ENCODE assay signal across 17 cellular contexts in genomic region chr2:66689456-66690051, GRCh38.
A peak's percentile ranks its signal among the peaks of the same experiment; 100 is the strongest.
DNase-seq lines count a peak whose midpoint lies in the region; ATAC-seq and TF ChIP-seq lines count a peak whose summit lies in the region.
"Had no signal": no experiment of that assay in that cellular context is flagged by ENCODE, and none has a peak within 500 bp of the region (broad histone marks: within the 10 kb centered on the region; RNA-seq: fewer than 3 reads in every experiment).

No MANE protein-coding gene starts in this region.

- no peaks in the 10 kb centered on the region for H4K20me1 ChIP-seq in SK-N-SH (ENCODE audit: insufficient read depth)
- H4K20me1 ChIP-seq: BLaER1 had no signal

- H3K4me1 Mint-ChIP-seq in nephron: peaks cover 47% of the 10 kb centered on the region
- no peaks in the 10 kb centered on the region for H3K4me1 Mint-ChIP-seq in naive thymus-derived CD8-positive, alpha-beta T cell

- no peaks in the 10 kb centered on the region for H3K36me3 Mint-ChIP-seq in nephron (ENCODE audit: low read depth)
- no peaks in the 10 kb centered on the region for H3K36me3 Mint-ChIP-seq in naive thymus-derived CD8-positive, alpha-beta T cell

- peak overlapping the region; percentile 84 to 99 (median 99) for H3K27ac Mint-ChIP-seq in nephron
- H3K27ac Mint-ChIP-seq in naive thymus-derived CD8-positive, alpha-beta T cell: no peak overlapping the region

- intact Hi-C loops in testis (cut with DNase I; ENCODE audit: low total_unique reads): loop anchor here (10.0 kb wide), 1 partner anchor 255 kb away; the partner anchor contains the start of gene MEIS1

- POLR2A ChIA-PET in SK-N-SH (lab: Yijun Ruan, JAX): no interaction called here
- POLR2A ChIA-PET in naive thymus-derived CD8-positive, alpha-beta T cell (lab: Charles Lee): no interaction called here

- TF ChIP-seq EP300 in SK-N-SH (IDR thresholded peaks at IDR 0.05; ENCODE audit: borderline replicate concordance in 1 of 2, low read depth in 1 of 2, low read length in 1 of 2): no peak

- peak overlapping the region; percentile 18 to 69 (median 49) for H3K4me3 Mint-ChIP-seq in nephron
- H3K4me3 Mint-ChIP-seq in naive thymus-derived CD8-positive, alpha-beta T cell: no peak overlapping the region

- no peaks in the 10 kb centered on the region for H3F3A ChIP-seq in SK-N-SH (replicated peaks; ENCODE audit: insufficient read depth)

- H3K4me2 ChIP-seq in SK-N-SH: no peak overlapping the region
- H3K4me2 ChIP-seq: BLaER1 had no signal

- TF ChIP-seq RAD21 in SK-N-SH (IDR thresholded peaks at IDR 0.05; ENCODE audit: low read length): no peak

- CTCF ChIA-PET in SK-N-SH (lab: Yijun Ruan, JAX): interaction anchor here (1.0 kb wide), 1 partner anchor 21 kb away, joined by 3 read pairs; no protein-coding TSS in a partner anchor

- H3K9me2 ChIP-seq in SK-N-SH: no peaks in the 10 kb centered on the region

- no peak for TF ChIP-seq POLR2A in testis (IDR thresholded peaks at IDR 0.05)

- DNase-seq in SK-N-SH: no peak
- DNase-seq in naive thymus-derived CD8-positive, alpha-beta T cell: no peak
- no peak for DNase-seq in activated T-cell treated with anti-CD3 and anti-CD28 coated beads, Interleukin-2, amount 50 U/mL, for 1 hour
- DNase-seq in testis: no peak
- DNase-seq: DMS 273 treated with DMSO at 0.1 percent for 48 hours; GOT3; KBM-7; NCI-H226; NCI-H69; NK-92 treated with Interleukin-12 subunit alpha and Interleukin-12 subunit beta, amount 100 ng/mL, for 24 hours; PC-3 had no signal

- ATAC-seq in SK-N-SH treated with all-trans-retinoic acid at 6 μM for 48 hours: peak; percentile 39; the same call in 2 of the 3 replicates
- no peak for ATAC-seq in naive thymus-derived CD8-positive, alpha-beta T cell
- no peak for ATAC-seq in HG03108 (IDR thresholded peaks at IDR 0.05; ENCODE audit: unreplicated experiment)
- ATAC-seq: PC-3 had no signal

- no peaks in the 10 kb centered on the region for H3K36me3 ChIP-seq in SK-N-SH (replicated peaks in 1 of 2; ENCODE audit: control insufficient read depth in 1 of 2, insufficient read depth in 2 of 2, low read length in 1 of 2)
- H3K36me3 ChIP-seq in stomach smooth muscle (ENCODE audit: control insufficient read depth in 2 of 2, insufficient read depth in 2 of 2, low read length in 2 of 2): no peaks in the 10 kb centered on the region
- H3K36me3 ChIP-seq in testis (ENCODE audit: low read depth, missing control alignments): no peaks in the 10 kb centered on the region
- H3K36me3 ChIP-seq: BLaER1 had no signal

- H3K4me1 ChIP-seq in SK-N-SH (ENCODE audit: control insufficient read depth in 1 of 2, insufficient read depth in 2 of 2, low read depth in 1 of 2, low read length in 1 of 2) (peaks cover 0 to 8% of the 10 kb centered on the region in 2 experiments; a peak in 1 of 4 replicates), stomach smooth muscle (ENCODE audit: control insufficient read depth, insufficient read depth, low read length) (peaks cover 7% of the 10 kb centered on the region), testis (no peaks in the 10 kb centered on the region)
- H3K4me1 ChIP-seq: BLaER1 had no signal

- TF ChIP-seq CTCF in SK-N-SH (IDR thresholded peaks at IDR 0.05): no peak
- TF ChIP-seq CTCF in nephron (IDR thresholded peaks at IDR 0.05; ENCODE audit: unreplicated experiment in 3 of 3): no peak
- no peak for TF ChIP-seq CTCF in testis (IDR thresholded peaks at IDR 0.05)

- H3K4me3 ChIP-seq in SK-N-SH (ENCODE audit: low read depth in 2 of 2, low read length in 1 of 2): no peak overlapping the region
- H3K4me3 ChIP-seq in stomach smooth muscle (ENCODE audit: low read length in 2 of 2): peak overlapping the region in 1 of 2 donors; percentile 31
- H3K4me3 ChIP-seq in testis: no peak overlapping the region
- H3K4me3 ChIP-seq: BLaER1 had no signal

- no peaks in the 10 kb centered on the region for H3K79me2 ChIP-seq in SK-N-SH (ENCODE audit: insufficient read depth)

- H3K9me3 Mint-ChIP-seq in nephron: no peaks in the 10 kb centered on the region
- peaks cover 0 to 3% (median 0%) of the 10 kb centered on the region in 9 donors for H3K9me3 Mint-ChIP-seq in naive thymus-derived CD8-positive, alpha-beta T cell

- peaks cover 9% of the 10 kb centered on the region for H3K27me3 Mint-ChIP-seq in nephron (ENCODE audit: low read depth)
- H3K27me3 Mint-ChIP-seq in naive thymus-derived CD8-positive, alpha-beta T cell: no peaks in the 10 kb centered on the region

- 54% methylated on average over 5 of the region's 5 CpGs for WGBS in SK-N-SH (ENCODE audit: low lambda C conversion rate)
- WGBS in testis, 2 donors: 80 to 84% methylated on average over 5 of the region's 5 CpGs

- H2AFZ ChIP-seq in SK-N-SH (ENCODE audit: low read depth): no peak overlapping the region

- H3K27ac ChIP-seq in SK-N-SH (ENCODE audit: low read depth in 2 of 2, low read length in 1 of 2): no peak overlapping the region
- peak overlapping the region; percentile 68 for H3K27ac ChIP-seq in stomach smooth muscle (ENCODE audit: low read length)
- no peak overlapping the region for H3K27ac ChIP-seq in testis
- H3K27ac ChIP-seq: 22Rv1, BLaER1 had no signal

- no peaks in the 10 kb centered on the region for H3K9me3 ChIP-seq in SK-N-SH
- no peaks in the 10 kb centered on the region for H3K9me3 ChIP-seq in stomach smooth muscle (ENCODE audit: control insufficient read depth in 2 of 2, low read length in 2 of 2)
- no peaks in the 10 kb centered on the region for H3K9me3 ChIP-seq in testis
- H3K9me3 ChIP-seq: BLaER1 had no signal

- no peaks in the 10 kb centered on the region for H3K27me3 ChIP-seq in SK-N-SH (ENCODE audit: insufficient read depth)
- no peaks in the 10 kb centered on the region for H3K27me3 ChIP-seq in stomach smooth muscle (ENCODE audit: control insufficient read depth in 1 of 2, insufficient read depth in 2 of 2, low read length in 2 of 2)
- no peaks in the 10 kb centered on the region for H3K27me3 ChIP-seq in testis
- H3K27me3 ChIP-seq: BLaER1 had no signal

- H3K9ac ChIP-seq in SK-N-SH (no peak overlapping the region), stomach smooth muscle (ENCODE audit: low read length in 2 of 2) (no peak overlapping the region)
- H3K9ac ChIP-seq: BLaER1 had no signal

TF ChIP-seq in SK-N-SH treated with all-trans-retinoic acid at 6 μM for 48 hours, 23 proteins besides CTCF, POLR2A, EP300 and RAD21 (continues in another document):
- TF ChIP-seq PATZ1 (CRISPR knock-in tag; IDR thresholded peaks at IDR 0.05; ENCODE audit: borderline replicate concordance): peak; percentile 30; the same call in 1 of the 2 replicates
- TF ChIP-seq ZNF565 (CRISPR knock-in tag; conservative IDR thresholded peaks at IDR 0.05; ENCODE audit: low read depth): no peak
- TF ChIP-seq ZNF70 (CRISPR knock-in tag; IDR thresholded peaks at IDR 0.05): peak; percentile 83; the same call in 1 of the 2 replicates

TF ChIP-seq in SK-N-SH, 30 proteins besides CTCF, POLR2A, EP300 and RAD21 (continues in another document):
- no peak for TF ChIP-seq CHD2 (IDR thresholded peaks at IDR 0.05; ENCODE audit: low read length, partially characterized antibody)
- TF ChIP-seq GABPA (IDR thresholded peaks at IDR 0.05; ENCODE audit: low read depth): no peak
- no peak for TF ChIP-seq MAX (IDR thresholded peaks at IDR 0.05; ENCODE audit: low read depth)
- TF ChIP-seq NFIC (IDR thresholded peaks at IDR 0.05; ENCODE audit: borderline replicate concordance): no peak
- no peak for TF ChIP-seq RFX5 (IDR thresholded peaks at IDR 0.05; ENCODE audit: low read length)
- no peak for TF ChIP-seq TEAD4 (IDR thresholded peaks at IDR 0.05; ENCODE audit: borderline replicate concordance, insufficient read depth)
- TF ChIP-seq MXI1 (IDR thresholded peaks at IDR 0.05; ENCODE audit: low read depth, low read length): no peak
- TF ChIP-seq YY1 (IDR thresholded peaks at IDR 0.05; ENCODE audit: low read depth): no peak
- no peak for TF ChIP-seq ELF1 (IDR thresholded peaks at IDR 0.05)
- no peak for TF ChIP-seq USF2 (IDR thresholded peaks at IDR 0.05; ENCODE audit: borderline replicate concordance, low read depth, low read length)
- TF ChIP-seq FOXM1 (IDR thresholded peaks at IDR 0.05; ENCODE audit: low read depth): no peak
- no peak for TF ChIP-seq FOSL2 (IDR thresholded peaks at IDR 0.05; ENCODE audit: borderline replicate concordance, low read depth)
- no peak for TF ChIP-seq RXRA (IDR thresholded peaks at IDR 0.05; ENCODE audit: borderline replicate concordance, low read depth)
- TF ChIP-seq MEF2A (IDR thresholded peaks at IDR 0.05; ENCODE audit: borderline replicate concordance, low read depth): no peak
- TF ChIP-seq ZBTB33 (IDR thresholded peaks at IDR 0.05; ENCODE audit: borderline replicate concordance, low read depth): no peak
- no peak for TF ChIP-seq RCOR1 (IDR thresholded peaks at IDR 0.05; ENCODE audit: low read length)
- TF ChIP-seq TAF1 (IDR thresholded peaks at IDR 0.05; ENCODE audit: borderline replicate concordance, low read depth, low read length): no peak

Comparison
In these comparisons a context has a peak if more than half of its experiments do, and no peak if none do; other contexts are left out.
1. H3K27ac Mint-ChIP-seq: peak in nephron (3 of 3); none in naive thymus-derived CD8-positive, alpha-beta T cell (0 of 10).
2. H3K4me3 Mint-ChIP-seq: peak in nephron (3 of 3); none in naive thymus-derived CD8-positive, alpha-beta T cell (0 of 10).